Comparison of ENCODE assay signal across 8 cellular contexts in the genomic region with DNA sequence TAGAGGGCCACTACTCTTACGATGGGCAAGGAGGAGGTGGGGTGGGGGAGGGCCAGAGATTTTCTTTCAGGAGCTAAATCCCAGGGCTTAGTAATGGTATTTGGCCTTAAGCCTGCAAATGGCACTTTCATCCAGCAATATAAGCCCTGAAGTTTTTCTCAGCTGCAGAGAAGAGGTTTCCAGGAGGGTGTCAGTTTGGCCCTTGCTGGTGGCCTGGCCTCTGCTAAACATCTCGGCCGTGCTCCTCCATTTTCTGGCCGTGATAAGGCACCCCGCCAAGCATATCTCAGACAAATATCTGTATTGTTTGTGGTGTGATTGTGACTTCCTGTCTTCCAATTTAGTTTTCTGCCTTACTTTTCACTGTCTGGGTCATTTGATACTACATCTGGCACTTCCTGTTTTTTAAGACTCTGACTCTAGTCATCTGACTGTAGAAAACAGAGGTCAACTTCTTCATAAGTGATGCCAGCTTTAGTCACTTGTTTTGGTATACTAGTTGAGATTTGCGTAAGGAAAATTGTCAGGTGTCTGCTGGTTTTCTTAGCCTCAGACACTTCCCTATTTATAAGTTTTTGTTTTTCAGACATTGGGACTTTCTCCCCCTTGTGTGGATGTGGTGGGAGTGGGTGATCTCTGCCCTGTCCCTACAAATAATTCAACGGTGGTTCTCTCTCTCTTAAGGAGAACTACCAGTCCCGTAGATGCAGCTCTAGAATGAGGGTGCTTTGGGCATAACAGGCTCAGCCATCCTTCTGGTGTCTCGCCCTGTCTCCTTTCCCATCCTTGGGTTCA.
A peak's percentile ranks its signal among the peaks of the same experiment; 100 is the strongest.
DNase-seq lines count a peak whose midpoint lies in the region; ATAC-seq and TF ChIP-seq lines count a peak whose summit lies in the region.

No MANE protein-coding gene starts in this region.

- no peak overlapping the region for H2AFZ ChIP-seq in ACC112 (ENCODE audit: low read length, unreplicated experiment)

- in situ Hi-C loops in brain microvascular endothelial cell (cut with HindIII; ENCODE audit: low pct_ligation_motif_present, low sequenced_read_pairs), result no loop called here

- H3K36me3 ChIP-seq in ACC112 (ENCODE audit: insufficient read depth, low read length) (no peaks in the 10 kb centered on the region), SJCRH30 (no peaks in the 10 kb centered on the region), brain microvascular endothelial cell (replicated peaks) (no peaks in the 10 kb centered on the region), mucosa of descending colon (ENCODE audit: low read depth) (no peaks in the 10 kb centered on the region)

- H3K9me3 ChIP-seq in SJCRH30 (replicated peaks), result no peaks in the 10 kb centered on the region
- no peaks in the 10 kb centered on the region for H3K9me3 ChIP-seq in mucosa of descending colon

- peaks cover 5% of the 10 kb centered on the region for H3K4me1 Mint-ChIP-seq in type B pancreatic cell (ENCODE audit: unreplicated experiment)

- no peak overlapping the region for H3K27ac Mint-ChIP-seq in type B pancreatic cell

- no peaks in the 10 kb centered on the region for H3K36me3 Mint-ChIP-seq in type B pancreatic cell

- no peak overlapping the region for H3K4me3 Mint-ChIP-seq in type B pancreatic cell

- H3K9me3 Mint-ChIP-seq in type B pancreatic cell, result no peaks in the 10 kb centered on the region

- H3K27ac ChIP-seq in ACC112 (ENCODE audit: low read depth, low read length), result peak overlapping the region; percentile 44; the same call in 1 of the 2 replicates
- peak overlapping the region; percentile 70 for H3K27ac ChIP-seq in SJCRH30
- H3K27ac ChIP-seq in brain microvascular endothelial cell, result peak overlapping the region; percentile 56

- H3K27me3 ChIP-seq in ACC112 (ENCODE audit: insufficient read depth, low read length), result no peaks in the 10 kb centered on the region
- H3K27me3 ChIP-seq in SJCRH30, result no peaks in the 10 kb centered on the region
- H3K27me3 ChIP-seq in brain microvascular endothelial cell (replicated peaks), result no peaks in the 10 kb centered on the region

- DNase-seq in GM19238 (ENCODE audit: insufficient read length, low spot score), result peak; percentile 16
- DNase-seq in SJCRH30, result peak; percentile 76 to 92
- peak; percentile 56 for DNase-seq in brain microvascular endothelial cell
- peak in 1 of 3 donors; percentile 29 for DNase-seq in mucosa of descending colon
- no peak for DNase-seq in type B pancreatic cell (ENCODE audit: extremely low spot score, unreplicated experiment)
- no peak for DNase-seq in NCI-H2081 (lab: John Stamatoyannopoulos, UW)

- no peaks in the 10 kb centered on the region for H3K79me2 ChIP-seq in ACC112 (ENCODE audit: control insufficient read depth, insufficient read depth, low read length, unreplicated experiment)

- intact Hi-C loops in mucosa of descending colon (cut with DNase I, micrococcal nuclease), result no loop called here

- H3K4me1 ChIP-seq in ACC112 (ENCODE audit: control insufficient read depth, insufficient read depth, low read length, unreplicated experiment), result peaks cover 15% of the 10 kb centered on the region
- peaks cover 39% of the 10 kb centered on the region for H3K4me1 ChIP-seq in SJCRH30
- H3K4me1 ChIP-seq in mucosa of descending colon (ENCODE audit: low read depth), result peaks cover 10% of the 10 kb centered on the region

- no peak for TF ChIP-seq CTCF in brain microvascular endothelial cell (IDR thresholded peaks at IDR 0.05; ENCODE audit: low read depth, low read length, missing control alignments)
- TF ChIP-seq CTCF in mucosa of descending colon (IDR thresholded peaks at IDR 0.05), result no peak
- TF ChIP-seq CTCF in type B pancreatic cell (conservative IDR thresholded peaks at IDR 0.05), result no peak

- H3K27me3 Mint-ChIP-seq in type B pancreatic cell, result peaks cover 8% of the 10 kb centered on the region

- H3K4me3 ChIP-seq in ACC112 (ENCODE audit: low read depth, low read length) (peak overlapping the region; percentile 4; the same call in 1 of the 2 replicates), SJCRH30 (peak overlapping the region; percentile 18), brain microvascular endothelial cell (ENCODE audit: low read depth, low read length) (no peak overlapping the region), mucosa of descending colon (no peak overlapping the region)

- peak; percentile 87 for ATAC-seq in HG03159 (IDR thresholded peaks at IDR 0.05; ENCODE audit: unreplicated experiment)
- ATAC-seq in mucosa of descending colon, result peak; percentile 77

Comparison
In these comparisons a context has a peak if more than half of its experiments do, and no peak if none do; other contexts are left out.
1. H3K4me3 ChIP-seq: peak in ACC112 (single experiment) and SJCRH30 (single experiment); none in brain microvascular endothelial cell (single experiment) and mucosa of descending colon (single experiment).
2. DNase-seq: peak in GM19238 (single experiment), SJCRH30 (2 of 2) and brain microvascular endothelial cell (single experiment); none in type B pancreatic cell (single experiment) and NCI-H2081 (0 of 2).
3. Peak in every context shown above with its lines, with median percentiles within 50 percentile points of each other: H3K27ac ChIP-seq.